ENCODE assay signal across 8 cellular contexts in the genomic region with DNA sequence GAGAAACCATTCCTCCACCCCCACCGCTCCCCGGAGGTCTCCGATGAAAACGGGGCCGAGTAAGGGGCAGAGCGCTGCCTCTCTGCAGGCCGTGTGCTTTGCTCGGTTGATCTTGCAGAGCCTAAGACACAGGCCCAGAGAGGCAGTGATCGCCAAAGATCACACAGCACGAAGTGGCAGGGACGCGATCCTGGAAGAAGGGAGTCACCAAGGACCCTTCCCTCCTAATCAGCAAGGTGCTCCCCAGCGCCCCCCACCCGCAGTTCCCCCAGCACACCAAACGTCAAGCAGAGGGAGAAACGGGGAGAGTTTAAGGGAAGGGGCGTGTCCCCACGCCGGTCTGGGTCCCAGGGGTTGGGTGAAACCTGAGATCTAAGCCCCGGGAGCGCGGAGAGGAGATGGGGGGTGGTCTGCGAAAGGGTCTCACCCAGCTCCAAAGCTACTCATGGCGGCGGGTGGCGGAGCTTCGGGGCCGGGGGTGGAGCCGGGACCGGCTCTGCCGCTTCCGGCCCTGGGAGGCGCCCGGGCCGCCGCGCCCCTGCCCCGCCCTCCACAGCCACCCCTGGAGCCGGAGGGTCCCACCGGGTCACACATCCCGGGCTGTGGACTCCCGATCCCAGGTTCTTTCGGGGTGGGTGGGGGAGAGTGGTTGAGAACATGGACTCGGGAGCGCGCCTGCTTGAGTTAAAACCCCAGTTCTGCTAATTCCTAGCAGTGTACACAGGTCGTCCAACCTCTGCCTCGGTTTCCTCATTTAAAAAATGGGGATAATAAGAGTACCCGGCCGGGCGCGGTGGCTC. TPM values are rescaled to one million over a fixed set of nuclear protein-coding genes. Genes with fewer than 3 reads are reported as not detected.
DNase-seq lines count a peak whose midpoint lies in the region; ATAC-seq and TF ChIP-seq lines count a peak whose summit lies in the region.

A gene with protein sequence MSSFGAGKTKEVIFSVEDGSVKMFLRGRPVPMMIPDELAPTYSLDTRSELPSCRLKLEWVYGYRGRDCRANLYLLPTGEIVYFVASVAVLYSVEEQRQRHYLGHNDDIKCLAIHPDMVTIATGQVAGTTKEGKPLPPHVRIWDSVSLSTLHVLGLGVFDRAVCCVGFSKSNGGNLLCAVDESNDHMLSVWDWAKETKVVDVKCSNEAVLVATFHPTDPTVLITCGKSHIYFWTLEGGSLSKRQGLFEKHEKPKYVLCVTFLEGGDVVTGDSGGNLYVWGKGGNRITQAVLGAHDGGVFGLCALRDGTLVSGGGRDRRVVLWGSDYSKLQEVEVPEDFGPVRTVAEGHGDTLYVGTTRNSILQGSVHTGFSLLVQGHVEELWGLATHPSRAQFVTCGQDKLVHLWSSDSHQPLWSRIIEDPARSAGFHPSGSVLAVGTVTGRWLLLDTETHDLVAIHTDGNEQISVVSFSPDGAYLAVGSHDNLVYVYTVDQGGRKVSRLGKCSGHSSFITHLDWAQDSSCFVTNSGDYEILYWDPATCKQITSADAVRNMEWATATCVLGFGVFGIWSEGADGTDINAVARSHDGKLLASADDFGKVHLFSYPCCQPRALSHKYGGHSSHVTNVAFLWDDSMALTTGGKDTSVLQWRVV (minus strand): TSS at position 468 of the 800 bp plus-strand sequence. CDS start 21 bp downstream, at position 447.

- H3F3A ChIP-seq in GM23248 (ENCODE audit: insufficient read depth), result peaks cover 15% of the 10 kb centered on the region

- H3K9me3 ChIP-seq in GM23248 (ENCODE audit: low read depth), result no peaks in the 10 kb centered on the region

- peaks cover 15% of the 10 kb centered on the region for H3K79me2 ChIP-seq in GM23248 (ENCODE audit: insufficient read depth)

- DNase-seq in AG20443 (ENCODE audit: low spot score) (peak; percentile 80), GM23248 (peak; percentile 67), SK-MEL-5 (ENCODE audit: low read depth, low spot score) (peak; percentile 46), left ventricle myocardium superior (peak; percentile 75), retinal pigment epithelial cell (ENCODE audit: low read depth) (no peak), NCI-H1048 (lab: John Stamatoyannopoulos, UW) (no peak)
- peak; percentile 66 for DNase-seq in activated naive CD8-positive, alpha-beta T cell treated with anti-CD3 and anti-CD28 coated beads for 36 hours

- H4K20me1 ChIP-seq in GM23248 (ENCODE audit: insufficient read depth), result no peaks in the 10 kb centered on the region

- intact Hi-C loops in left ventricle myocardium superior (cut with micrococcal nuclease), result no loop called here

- no peaks in the 10 kb centered on the region for H3K27me3 Mint-ChIP-seq in activated naive CD8-positive, alpha-beta T cell treated with anti-CD3 and anti-CD28 coated beads for 36 hours

- TF ChIP-seq CTCF in retinal pigment epithelial cell (conservative IDR thresholded peaks at IDR 0.05; ENCODE audit: low read depth, low read length), result peak; percentile 40

- WGBS in GM23248 (ENCODE audit: low coverage in 1 of 2, low lambda C conversion rate in 2 of 2, missing lambda C conversion rate in 2 of 2), 2 experiments, result 5 to 6% methylated on average over 40 to 41 of the region's 52 CpGs

- peak within 1 kb of the TSS; percentile 85 for H3K27ac Mint-ChIP-seq in activated naive CD8-positive, alpha-beta T cell treated with anti-CD3 and anti-CD28 coated beads for 36 hours

- H3K4me3 Mint-ChIP-seq in activated naive CD8-positive, alpha-beta T cell treated with anti-CD3 and anti-CD28 coated beads for 36 hours, result peak within 1 kb of the TSS; percentile 92

- H3K27ac ChIP-seq in GM23248, result no peak within 1 kb of the TSS

- peaks cover 5% of the 10 kb centered on the region for H3K9me3 Mint-ChIP-seq in activated naive CD8-positive, alpha-beta T cell treated with anti-CD3 and anti-CD28 coated beads for 36 hours

- H3K9me2 ChIP-seq in GM23248 (ENCODE audit: insufficient read depth), result no peaks in the 10 kb centered on the region

- no peaks in the 10 kb centered on the region for H3K27me3 ChIP-seq in GM23248 (replicated peaks; ENCODE audit: insufficient read depth)

- H2AFZ ChIP-seq in GM23248, result peak within 1 kb of the TSS; percentile 85

- H3K4me2 ChIP-seq in GM23248 (ENCODE audit: unreplicated experiment), result peak within 1 kb of the TSS; percentile 83

- H3K4me3 ChIP-seq in GM23248, result peak within 1 kb of the TSS; percentile 82
- peak within 1 kb of the TSS; percentile 71 for H3K4me3 ChIP-seq in retinal pigment epithelial cell (ENCODE audit: low read length)

- in situ Hi-C loops in GM23248 (cut with MboI) (no loop called here), SK-MEL-5 (cut with HindIII; ENCODE audit: low pct_unique_long_range_greater_than_20kb, low sequenced_read_pairs) (no loop called here)

- ATAC-seq in left ventricle myocardium superior (peak; percentile 59), GM18873 (IDR thresholded peaks at IDR 0.05; ENCODE audit: low FRiP score, unreplicated experiment) (no peak)

- peaks cover 29% of the 10 kb centered on the region for H3K4me1 Mint-ChIP-seq in activated naive CD8-positive, alpha-beta T cell treated with anti-CD3 and anti-CD28 coated beads for 36 hours

- peak within 1 kb of the TSS; percentile 76 for H3K9ac ChIP-seq in GM23248

- peaks cover 26% of the 10 kb centered on the region for H3K36me3 Mint-ChIP-seq in activated naive CD8-positive, alpha-beta T cell treated with anti-CD3 and anti-CD28 coated beads for 36 hours

- H3K36me3 ChIP-seq in GM23248 (ENCODE audit: low read depth), result no peaks in the 10 kb centered on the region

- peaks cover 10% of the 10 kb centered on the region; the same call in 1 of the 2 replicates for H3K4me1 ChIP-seq in GM23248 (ENCODE audit: insufficient read depth)

RNA-seq across cellular contexts. Expression of the gene that starts here (rescaled TPM):
- 24.4 and 27.5 TPM in 2 replicates for total RNA-seq in GM23248 (2014; rRNA removed; shearing (Covaris generic))
- 6.6 and 8.3 TPM in 2 replicates for polyA plus RNA-seq in GM23248 (2016; fragmentation: Nextera tagmentation; extraction: Ambion mirVana)
- total RNA-seq in SK-MEL-5 (2014; rRNA removed; shearing (Covaris generic)), result 42.8 and 46.8 TPM in 2 replicates
- 62.0 and 62.1 TPM in 2 replicates for polyA plus RNA-seq in SK-MEL-5 (2015; cell fraction: cytosol; rRNA removed)
- 113 and 139 TPM in 2 replicates for polyA plus RNA-seq in SK-MEL-5 (2015; cell fraction: nucleus; rRNA removed)
- total RNA-seq in activated naive CD8-positive, alpha-beta T cell treated with anti-CD3 and anti-CD28 coated beads for 36 hours, result 10 to 100 TPM; 94.4 to 98.8 TPM
- total RNA-seq in left ventricle myocardium superior, result 33.4 TPM

Comparison
In these comparisons a context has a peak if more than half of its experiments do, and no peak if none do; other contexts are left out.
1. DNase-seq: peak in AG20443 (single experiment), GM23248 (single experiment), SK-MEL-5 (single experiment), activated naive CD8-positive, alpha-beta T cell treated with anti-CD3 and anti-CD28 coated beads for 36 hours (single experiment) and left ventricle myocardium superior (single experiment); none in retinal pigment epithelial cell (single experiment) and NCI-H1048 (single experiment).